19 cellular contexts compared by ENCODE assay signal in genomic region chr11:61057615-61058014, GRCh38. TPM values are rescaled to one million over a fixed set of nuclear protein-coding genes. Genes with fewer than 3 reads are reported as not detected.
"Had no signal": no experiment of that assay in that cellular context is flagged by ENCODE, and none has a peak within 500 bp of the region (broad histone marks: within the 10 kb centered on the region; RNA-seq: fewer than 3 reads in every experiment).

No MANE protein-coding gene starts in this region.

- H3K27ac ChIP-seq: adrenal gland, body of pancreas, ovary had no signal

- H3K27ac Mint-ChIP-seq: activated B cell treated with CpG ODN at 0.5 μM for 24 hours; dendritic cell treated with granulocyte-macrophage colony-stimulating factor and Interleukin-4, amounts not matched to agents 40 ng/mL and 50 ng/mL, for 4 days; T-helper 1 cell treated with Interleukin-12 subunit alpha and Interleukin-12 subunit beta and Interleukin-4 antibody, amounts not matched to agents 30 μg/mL and 1 μg/mL, for 36 hours had no signal

- H3K4me3 ChIP-seq: adrenal gland, body of pancreas, ovary had no signal

- H3K4me1 ChIP-seq: adrenal gland, body of pancreas had no signal

- H3K9me3 ChIP-seq: adrenal gland, body of pancreas, ovary had no signal

- H3K9me3 Mint-ChIP-seq: activated B cell treated with CpG ODN at 0.5 μM for 24 hours; dendritic cell treated with granulocyte-macrophage colony-stimulating factor and Interleukin-4, amounts not matched to agents 40 ng/mL and 50 ng/mL, for 4 days; effector memory CD8-positive, alpha-beta T cell; neural crest cell; T-helper 1 cell treated with Interleukin-12 subunit alpha and Interleukin-12 subunit beta and Interleukin-4 antibody, amounts not matched to agents 30 μg/mL and 1 μg/mL, for 36 hours had no signal

- H3K36me3 ChIP-seq: adrenal gland, ovary had no signal

- H3K4me3 Mint-ChIP-seq: activated B cell treated with CpG ODN at 0.5 μM for 24 hours; dendritic cell treated with granulocyte-macrophage colony-stimulating factor and Interleukin-4, amounts not matched to agents 40 ng/mL and 50 ng/mL, for 4 days; effector memory CD8-positive, alpha-beta T cell; neural crest cell; T-helper 1 cell treated with Interleukin-12 subunit alpha and Interleukin-12 subunit beta and Interleukin-4 antibody, amounts not matched to agents 30 μg/mL and 1 μg/mL, for 36 hours had no signal

- DNase-seq: activated B cell treated with CpG ODN at 0.5 μM for 24 hours; adrenal gland; body of pancreas; central memory CD4-positive, alpha-beta T cell; effector memory CD8-positive, alpha-beta T cell; hippocampal formation; kidney glomerular epithelial cell; mesendoderm; ovary; Right ventricle myocardium superior; stimulated activated CD4-positive, alpha-beta T cell treated with anti-CD3 and anti-CD28 coated beads, Interleukin-15, amount 100 ng/mL, for 24 hours; stimulated activated CD4-positive, alpha-beta T cell treated with anti-CD3 and anti-CD28 coated beads, Interleukin-4, amount 100 ng/mL, for 24 hours had no signal

- H3K27me3 Mint-ChIP-seq: activated B cell treated with CpG ODN at 0.5 μM for 24 hours had no signal

- ATAC-seq: body of pancreas; effector memory CD8-positive, alpha-beta T cell; SK-N-SH treated with all-trans-retinoic acid at 6 μM for 48 hours had no signal

- H3K27me3 ChIP-seq: adrenal gland, body of pancreas, ovary had no signal

RNA-seq across cellular contexts. Expression of gene CD5, which starts 44.7 kb away (rescaled TPM):
- total RNA-seq: epithelial cell of proximal tubule, neural crest cell, Right ventricle myocardium superior, skeletal muscle tissue, urinary bladder had no signal
